ENCODE assay signal across 27 cellular contexts in the genomic region with DNA sequence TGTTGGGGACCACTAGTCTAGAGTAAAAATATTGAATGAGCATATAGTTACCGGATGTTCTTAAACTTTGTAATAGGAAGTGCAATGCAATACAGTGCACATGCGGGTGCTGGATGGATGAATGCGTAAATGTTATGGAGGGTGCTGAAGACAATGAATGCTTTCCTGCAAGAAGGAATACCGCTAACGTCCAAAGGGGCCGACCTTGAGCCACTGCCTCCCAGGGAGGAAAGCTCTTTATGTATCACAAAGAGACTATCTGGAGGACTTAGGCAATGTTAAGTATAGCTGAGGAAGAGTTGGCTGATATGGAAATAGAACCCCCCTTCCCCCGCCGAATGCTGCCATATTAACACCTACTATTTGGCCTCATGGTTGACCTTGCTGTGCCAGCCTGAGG. TPM values are rescaled to one million over a fixed set of nuclear protein-coding genes. Genes with fewer than 3 reads are reported as not detected.
A peak's percentile ranks its signal among the peaks of the same experiment; 100 is the strongest.
DNase-seq lines count a peak whose midpoint lies in the region; ATAC-seq and TF ChIP-seq lines count a peak whose summit lies in the region.
"Had no signal": no experiment of that assay in that cellular context is flagged by ENCODE, and none has a peak within 500 bp of the region (broad histone marks: within the 10 kb centered on the region; RNA-seq: fewer than 3 reads in every experiment).

No MANE protein-coding gene starts in this region.

- POLR2A ChIA-PET in SK-N-SH (lab: Yijun Ruan, JAX) = no interaction called here

- ATAC-seq in GM23338 = peak; percentile 79
- no peak for ATAC-seq in GM19351 (IDR thresholded peaks at IDR 0.05; ENCODE audit: unreplicated experiment)
- no peak for ATAC-seq in stimulated activated naive CD8-positive, alpha-beta T cell treated with anti-CD3 and anti-CD28 coated beads, Interleukin-15, amount 100 ng/mL, for 72 hours
- ATAC-seq: effector memory CD8-positive, alpha-beta T cell; esophagus mucosa had no signal

- WGBS in SK-N-SH (ENCODE audit: low lambda C conversion rate) = 74% methylated on average over 6 of the region's 8 CpGs
- 78 to 87% methylated on average over 6 to 8 of the region's 8 CpGs for WGBS in endodermal cell (ENCODE audit: insufficient coverage in 1 of 2, insufficient read length in 1 of 2), 2 experiments
- WGBS in neuronal stem cell (ENCODE audit: extremely low coverage in 2 of 2, insufficient read length in 2 of 2, insufficient replicate concordance in 1 of 2), 2 donors = no CpG with 5 or more reads among the region's 8 CpGs

- peaks cover 2% of the 10 kb centered on the region for H3K79me1 ChIP-seq in neuronal stem cell (ENCODE audit: low read depth, low read length)

- H3K27me3 ChIP-seq in GM23338 (ENCODE audit: insufficient read depth) (no peaks in the 10 kb centered on the region), SK-N-SH (ENCODE audit: insufficient read depth) (no peaks in the 10 kb centered on the region), endodermal cell (ENCODE audit: control insufficient read depth, insufficient read depth, low read length, poor library complexity, severe bottlenecking) (no peaks in the 10 kb centered on the region), neuronal stem cell (ENCODE audit: control insufficient read depth in 3 of 3, insufficient read depth in 3 of 3, low read depth in 1 of 3, low read length in 3 of 3) (no peaks in the 10 kb centered on the region)
- H3K27me3 ChIP-seq: adrenal gland, upper lobe of right lung had no signal

- no peak overlapping the region for H3K9ac ChIP-seq in SK-N-SH
- no peak overlapping the region for H3K9ac ChIP-seq in endodermal cell (ENCODE audit: extremely low read depth, low read length, poor library complexity, severe bottlenecking)
- H3K9ac ChIP-seq in neuronal stem cell (ENCODE audit: low read depth, low read length, poor library complexity) = no peak overlapping the region

- H4K20me1 ChIP-seq in GM23338 (replicated peaks; ENCODE audit: insufficient read depth) = no peaks in the 10 kb centered on the region
- H4K20me1 ChIP-seq in SK-N-SH (ENCODE audit: insufficient read depth) = no peaks in the 10 kb centered on the region

- H2AK5ac ChIP-seq in neuronal stem cell (ENCODE audit: low read depth, low read length) = peak overlapping the region; percentile 15

- no peak overlapping the region for H3K4ac ChIP-seq in neuronal stem cell (ENCODE audit: low read length)

- no peak overlapping the region for H3K14ac ChIP-seq in neuronal stem cell (ENCODE audit: low read length)

- H2AFZ ChIP-seq in GM23338 = no peak overlapping the region; the same call in 1 of the 2 replicates
- H2AFZ ChIP-seq in SK-N-SH (ENCODE audit: low read depth) = no peak overlapping the region
- no peak overlapping the region for H2AFZ ChIP-seq in neuronal stem cell (ENCODE audit: low read length)
- H2AFZ ChIP-seq: PC-9 had no signal

- no peak for TF ChIP-seq RAD21 in SK-N-SH (IDR thresholded peaks at IDR 0.05; ENCODE audit: low read length)

- no peaks in the 10 kb centered on the region for H3K9me3 ChIP-seq in SK-N-SH
- no peaks in the 10 kb centered on the region for H3K9me3 ChIP-seq in endodermal cell (ENCODE audit: control insufficient read depth, low read length)
- H3K9me3 ChIP-seq in neuronal stem cell (replicated peaks in 1 of 2; ENCODE audit: control insufficient read depth in 2 of 2, insufficient read depth in 1 of 2, low read depth in 1 of 2, low read length in 2 of 2) = no peaks in the 10 kb centered on the region
- H3K9me3 ChIP-seq: adrenal gland, upper lobe of right lung had no signal

- H2BK5ac ChIP-seq in neuronal stem cell (ENCODE audit: low read length) = no peak overlapping the region

- no peaks in the 10 kb centered on the region for H3K4me1 ChIP-seq in GM23338 (ENCODE audit: insufficient read depth)
- H3K4me1 ChIP-seq in SK-N-SH (ENCODE audit: control insufficient read depth in 1 of 2, insufficient read depth in 2 of 2, low read depth in 1 of 2, low read length in 1 of 2) = no peaks in the 10 kb centered on the region
- H3K4me1 ChIP-seq in endodermal cell (ENCODE audit: control insufficient read depth, insufficient read depth, low read length) = no peaks in the 10 kb centered on the region
- H3K4me1 ChIP-seq in neuronal stem cell (ENCODE audit: control insufficient read depth in 2 of 2, insufficient read depth in 1 of 2, low read depth in 1 of 2, low read length in 2 of 2) = peaks cover 0 to 1% of the 10 kb centered on the region in 2 donors
- H3K4me1 ChIP-seq: adrenal gland, upper lobe of right lung had no signal

- no peak overlapping the region for H2BK15ac ChIP-seq in neuronal stem cell (ENCODE audit: low read length)

- no peaks in the 10 kb centered on the region for H3K79me2 ChIP-seq in GM23338 (replicated peaks; ENCODE audit: insufficient read depth)
- no peaks in the 10 kb centered on the region for H3K79me2 ChIP-seq in SK-N-SH (ENCODE audit: insufficient read depth)

- H3K27ac ChIP-seq in GM23338 (ENCODE audit: low read depth) (no peak overlapping the region), SK-N-SH (ENCODE audit: low read depth in 2 of 2, low read length in 1 of 2) (no peak overlapping the region), endodermal cell (ENCODE audit: low read depth, low read length) (no peak overlapping the region), neuronal stem cell (replicated peaks; ENCODE audit: low read length) (no peak overlapping the region)
- H3K27ac ChIP-seq: adrenal gland, C4-2B, PC-9 had no signal

- H3F3A ChIP-seq in GM23338 (replicated peaks; ENCODE audit: low read depth) (no peaks in the 10 kb centered on the region), SK-N-SH (replicated peaks; ENCODE audit: insufficient read depth) (no peaks in the 10 kb centered on the region)

- peaks cover 7% of the 10 kb centered on the region for H3K9me2 ChIP-seq in GM23338 (ENCODE audit: insufficient read depth)
- no peaks in the 10 kb centered on the region for H3K9me2 ChIP-seq in SK-N-SH

- H3K36me3 ChIP-seq in GM23338 (ENCODE audit: insufficient read depth) (no peaks in the 10 kb centered on the region), SK-N-SH (replicated peaks in 1 of 2; ENCODE audit: control insufficient read depth in 1 of 2, insufficient read depth in 2 of 2, low read length in 1 of 2) (no peaks in the 10 kb centered on the region), endodermal cell (ENCODE audit: control insufficient read depth, insufficient read depth, low read length) (no peaks in the 10 kb centered on the region), neuronal stem cell (replicated peaks in 1 of 2; ENCODE audit: control insufficient read depth in 2 of 2, insufficient read depth in 2 of 2, low read length in 2 of 2) (no peaks in the 10 kb centered on the region)
- H3K36me3 ChIP-seq: adrenal gland, upper lobe of right lung had no signal

- TF ChIP-seq CTCF in GM23338 (conservative IDR thresholded peaks at IDR 0.05; ENCODE audit: low read depth in 2 of 2) (peak; percentile 39 to 47), SK-N-SH (IDR thresholded peaks at IDR 0.05) (peak; percentile 14; the same call in 1 of the 2 replicates), endodermal cell (conservative IDR thresholded peaks at IDR 0.05) (peak; percentile 66)

- no peaks in the 10 kb centered on the region; the same call in 2 of the 3 replicates for H3K36me3 Mint-ChIP-seq in GM23338 (ENCODE audit: low read depth)
- H3K36me3 Mint-ChIP-seq in endodermal cell (ENCODE audit: low read depth) = no peaks in the 10 kb centered on the region

- H3K23ac ChIP-seq in neuronal stem cell (ENCODE audit: low read depth, low read length, poor library complexity) = no peak overlapping the region

- H2BK12ac ChIP-seq in neuronal stem cell (ENCODE audit: low read length) = no peak overlapping the region

- H3K4me1 Mint-ChIP-seq in GM23338 (peaks cover 5% of the 10 kb centered on the region; the same call in 1 of the 3 replicates), endodermal cell (peaks cover 17% of the 10 kb centered on the region)
- H3K4me1 Mint-ChIP-seq in stimulated activated naive CD8-positive, alpha-beta T cell treated with anti-CD3 and anti-CD28 coated beads, Interleukin-15, amount 100 ng/mL, for 72 hours = no peaks in the 10 kb centered on the region

- DNase-seq in GM23338 (ENCODE audit: low spot score) (peak; percentile 69), SK-N-SH (no peak), endodermal cell (peak; percentile 77), neuronal stem cell (ENCODE audit: low spot score) (no peak), NCI-H128 (lab: John Stamatoyannopoulos, UW; ENCODE audit: unreplicated experiment) (no peak), SK-N-DZ (ENCODE audit: low spot score) (no peak)
- DNase-seq in stimulated activated naive CD8-positive, alpha-beta T cell treated with anti-CD3 and anti-CD28 coated beads, Interleukin-15, amount 100 ng/mL, for 72 hours = no peak
- DNase-seq: activated CD4-positive, alpha-beta T cell treated with anti-CD3 and anti-CD28 coated beads for 48 hours; activated naive CD4-positive, alpha-beta T cell; activated T-cell treated with anti-CD3 and anti-CD28 coated beads, Interleukin-2, amount 50 U/mL, for 48 hours; adrenal gland; Calu3; effector memory CD8-positive, alpha-beta T cell; KG1; NCI-H1694; NCI-H2171; NCI-H524; nucleus accumbens; PC-9; SHP77 treated with DMSO at 0.1 percent for 48 hours; small intestine; stimulated activated CD4-positive, alpha-beta T cell treated with anti-CD3 and anti-CD28 coated beads, Interleukin-1b, Interleukin-23, amount 100 ng/mL, for 48 hours; T-helper 1 cell; upper lobe of right lung had no signal

- H3K27ac Mint-ChIP-seq in GM23338 (no peak overlapping the region), endodermal cell (no peak overlapping the region)
- H3K27ac Mint-ChIP-seq in stimulated activated naive CD8-positive, alpha-beta T cell treated with anti-CD3 and anti-CD28 coated beads, Interleukin-15, amount 100 ng/mL, for 72 hours = no peak overlapping the region
- H3K27ac Mint-ChIP-seq: effector memory CD8-positive, alpha-beta T cell had no signal

- H4K91ac ChIP-seq in neuronal stem cell (ENCODE audit: low read depth, low read length, poor library complexity) = no peak overlapping the region

- H3K4me2 ChIP-seq in GM23338 = no peak overlapping the region
- H3K4me2 ChIP-seq in SK-N-SH = no peak overlapping the region
- no peak overlapping the region for H3K4me2 ChIP-seq in neuronal stem cell (ENCODE audit: insufficient read depth, low read length, poor library complexity, severe bottlenecking)
- H3K4me2 ChIP-seq: PC-9 had no signal

- no peak overlapping the region for H3K4me3 ChIP-seq in GM23338
- H3K4me3 ChIP-seq in SK-N-SH (ENCODE audit: low read depth in 2 of 2, low read length in 1 of 2) = no peak overlapping the region
- no peak overlapping the region for H3K4me3 ChIP-seq in endodermal cell (ENCODE audit: low read length)
- H3K4me3 ChIP-seq in neuronal stem cell (ENCODE audit: low read length in 2 of 2) = no peak overlapping the region
- H3K4me3 ChIP-seq: adrenal gland, PC-9 had no signal

- no peak for TF ChIP-seq EP300 in SK-N-SH (IDR thresholded peaks at IDR 0.05; ENCODE audit: borderline replicate concordance in 1 of 2, low read depth in 1 of 2, low read length in 1 of 2)

- no peak overlapping the region for H2BK120ac ChIP-seq in neuronal stem cell (ENCODE audit: low read depth, low read length)

- H3K27me3 Mint-ChIP-seq in GM23338 (ENCODE audit: insufficient read depth, low read depth, poor library complexity) (peaks cover 5% of the 10 kb centered on the region), endodermal cell (ENCODE audit: insufficient read depth) (peaks cover 17% of the 10 kb centered on the region)
- no peaks in the 10 kb centered on the region for H3K27me3 Mint-ChIP-seq in stimulated activated naive CD8-positive, alpha-beta T cell treated with anti-CD3 and anti-CD28 coated beads, Interleukin-15, amount 100 ng/mL, for 72 hours
- H3K27me3 Mint-ChIP-seq: effector memory CD8-positive, alpha-beta T cell had no signal

- CTCF ChIA-PET in SK-N-SH (lab: Yijun Ruan, JAX) = no interaction called here

- H3K4me3 Mint-ChIP-seq in GM23338 (no peak overlapping the region), endodermal cell (no peak overlapping the region)
- H3K4me3 Mint-ChIP-seq in stimulated activated naive CD8-positive, alpha-beta T cell treated with anti-CD3 and anti-CD28 coated beads, Interleukin-15, amount 100 ng/mL, for 72 hours = no peak overlapping the region
- H3K4me3 Mint-ChIP-seq: effector memory CD8-positive, alpha-beta T cell had no signal

- no peak overlapping the region for H3K18ac ChIP-seq in neuronal stem cell (ENCODE audit: low read length)

- no peak overlapping the region for H4K8ac ChIP-seq in neuronal stem cell (ENCODE audit: low read depth, low read length)

- H3K9me3 Mint-ChIP-seq in GM23338 (peaks cover 7% of the 10 kb centered on the region; the same call in 2 of the 3 replicates), endodermal cell (peaks cover 23% of the 10 kb centered on the region)
- H3K9me3 Mint-ChIP-seq in stimulated activated naive CD8-positive, alpha-beta T cell treated with anti-CD3 and anti-CD28 coated beads, Interleukin-15, amount 100 ng/mL, for 72 hours = peaks cover 11 to 14% of the 10 kb centered on the region in 2 donors

RNA-seq across cellular contexts. Expression of gene SHCBP1, which starts 27.5 kb away (rescaled TPM):
- total RNA-seq in GM23338 (2014; rRNA removed; shearing (Covaris generic)) = 14.1 and 14.9 TPM in 2 replicates
- polyA plus RNA-seq in GM23338 (2016; fragmentation: Nextera tagmentation; extraction: Ambion mirVana) (6.5 and 7.3 TPM in 2 replicates), SK-N-SH (2012; rRNA removed) (11.1 and 12.5 TPM in 2 replicates)
- polyA plus RNA-seq in SK-N-SH (2012; cell fraction: cytosol; rRNA removed) = 16.7 and 17.9 TPM in 2 replicates
- polyA plus RNA-seq in SK-N-SH (2012; cell fraction: nucleus; rRNA removed) = 5.0 and 5.4 TPM in 2 replicates
- 10 to 100 TPM; 15.1 to 17.2 TPM for total RNA-seq in endodermal cell
- polyA plus RNA-seq in endodermal cell (2013, experiment 1 of 2) = 13.9 TPM
- 14.2 TPM for polyA plus RNA-seq in endodermal cell (2013, experiment 2 of 2)
- polyA plus RNA-seq in neuronal stem cell (2013, experiment 1 of 2) = 6.9 TPM
- polyA plus RNA-seq in neuronal stem cell (2013, experiment 2 of 2) = 6.9 TPM
- 9.7 and 11.4 TPM in 2 replicates for polyA plus RNA-seq in SK-N-DZ (2014; cell fraction: cytosol; rRNA removed)
- polyA plus RNA-seq in SK-N-DZ (2014; cell fraction: nucleus; rRNA removed) = 5.0 and 14.0 TPM in 2 replicates

RNA-seq across cellular contexts. Expression of gene VPS35, which starts 40.3 kb away (rescaled TPM):
- total RNA-seq in GM23338 (2014; rRNA removed; shearing (Covaris generic)) = 40.0 and 51.8 TPM in 2 replicates
- polyA plus RNA-seq in GM23338 (2016; fragmentation: Nextera tagmentation; extraction: Ambion mirVana) (25.4 and 31.1 TPM in 2 replicates), SK-N-SH (2012; rRNA removed) (17.5 and 22.3 TPM in 2 replicates)
- 28.9 and 34.6 TPM in 2 replicates for polyA plus RNA-seq in SK-N-SH (2012; cell fraction: cytosol; rRNA removed)
- 9.3 and 24.5 TPM in 2 replicates for polyA plus RNA-seq in SK-N-SH (2012; cell fraction: nucleus; rRNA removed)
- 100 to 1,000 TPM in 1 of 2 donors, 10 to 100 TPM in 1; 95.7 to 119 TPM for total RNA-seq in endodermal cell
- polyA plus RNA-seq in endodermal cell (2013, experiment 1 of 2) = 62.9 TPM
- 62.4 TPM for polyA plus RNA-seq in endodermal cell (2013, experiment 2 of 2)
- 41.2 TPM for polyA plus RNA-seq in neuronal stem cell (2013, experiment 1 of 2)
- polyA plus RNA-seq in neuronal stem cell (2013, experiment 2 of 2) = 42.9 TPM
- polyA plus RNA-seq in SK-N-DZ (2014; cell fraction: cytosol; rRNA removed) = 86.1 and 150 TPM in 2 replicates
- polyA plus RNA-seq in SK-N-DZ (2014; cell fraction: nucleus; rRNA removed) = 49.8 and 110 TPM in 2 replicates

RNA-seq across cellular contexts. Expression of gene ORC6, which starts 40.8 kb away (rescaled TPM):
- total RNA-seq in GM23338 (2014; rRNA removed; shearing (Covaris generic)) = 71.5 and 75.7 TPM in 2 replicates
- polyA plus RNA-seq in GM23338 (2016; fragmentation: Nextera tagmentation; extraction: Ambion mirVana) = 92.0 and 103 TPM in 2 replicates
- 17.4 and 20.2 TPM in 2 replicates for polyA plus RNA-seq in SK-N-SH (2012; rRNA removed)
- polyA plus RNA-seq in SK-N-SH (2012; cell fraction: cytosol; rRNA removed) = 18.5 and 21.2 TPM in 2 replicates
- 14.9 and 21.9 TPM in 2 replicates for polyA plus RNA-seq in SK-N-SH (2012; cell fraction: nucleus; rRNA removed)
- 100 to 1,000 TPM in 1 of 2 donors, 10 to 100 TPM in 1; 94.9 to 128 TPM for total RNA-seq in endodermal cell
- 70.7 TPM for polyA plus RNA-seq in endodermal cell (2013, experiment 1 of 2)
- polyA plus RNA-seq in endodermal cell (2013, experiment 2 of 2) = 64.0 TPM
- 62.3 TPM for polyA plus RNA-seq in neuronal stem cell (2013, experiment 1 of 2)
- 65.4 TPM for polyA plus RNA-seq in neuronal stem cell (2013, experiment 2 of 2)
- 160 and 178 TPM in 2 replicates for polyA plus RNA-seq in SK-N-DZ (2014; cell fraction: cytosol; rRNA removed)
- polyA plus RNA-seq in SK-N-DZ (2014; cell fraction: nucleus; rRNA removed) = 80.6 and 105 TPM in 2 replicates

Comparison
In these comparisons a context has a peak if more than half of its experiments do, and no peak if none do; other contexts are left out.
1. DNase-seq: peak in GM23338 (single experiment) and endodermal cell (single experiment); none in SK-N-SH (single experiment), neuronal stem cell (single experiment), NCI-H128 (single experiment), SK-N-DZ (single experiment) and stimulated activated naive CD8-positive, alpha-beta T cell treated with anti-CD3 and anti-CD28 coated beads, Interleukin-15, amount 100 ng/mL, for 72 hours (0 of 2).
2. CTCF ChIP-seq: peak in every context shown above with its lines; median percentile 66 in endodermal cell; 43 in GM23338; 14 in SK-N-SH.